Comparison of ENCODE assay signal across 19 cellular contexts in genomic region chr20:10554285-10554684, GRCh38.
DNase-seq lines count a peak whose midpoint lies in the region; ATAC-seq and TF ChIP-seq lines count a peak whose summit lies in the region.
"Had no signal": no experiment of that assay in that cellular context is flagged by ENCODE, and none has a peak within 500 bp of the region (broad histone marks: within the 10 kb centered on the region; RNA-seq: fewer than 3 reads in every experiment).

No MANE protein-coding gene starts in this region.

- H3K4me3 ChIP-seq in ACC112 (ENCODE audit: low read depth, low read length), result no peak overlapping the region
- H3K4me3 ChIP-seq in LNCaP clone FGC (ENCODE audit: low read depth, low read length), result no peak overlapping the region
- H3K4me3 ChIP-seq: GM12878, K562 had no signal

- no peaks in the 10 kb centered on the region for H3K36me3 ChIP-seq in ACC112 (ENCODE audit: insufficient read depth, low read length)
- H3K36me3 ChIP-seq: BE2C had no signal

- H3K27ac ChIP-seq in ACC112 (ENCODE audit: low read depth, low read length), result peak overlapping the region; percentile 25; the same call in 1 of the 2 replicates
- H3K27ac ChIP-seq in foreskin keratinocyte, result peak overlapping the region; percentile 0

- no peaks in the 10 kb centered on the region for H3K27me3 ChIP-seq in ACC112 (ENCODE audit: insufficient read depth, low read length)
- H3K27me3 ChIP-seq in foreskin keratinocyte, result no peaks in the 10 kb centered on the region
- H3K27me3 ChIP-seq: BE2C had no signal

- no peak for TF ChIP-seq CTCF in LNCaP clone FGC (IDR thresholded peaks at IDR 0.05; ENCODE audit: control insufficient read depth, extremely low read depth, insufficient read depth)
- TF ChIP-seq CTCF in foreskin keratinocyte (conservative IDR thresholded peaks at IDR 0.05), result no peak

- no peak overlapping the region for H2AFZ ChIP-seq in ACC112 (ENCODE audit: low read length, unreplicated experiment)

- ATAC-seq in foreskin keratinocyte (no peak), HG03095 (IDR thresholded peaks at IDR 0.05; ENCODE audit: unreplicated experiment) (no peak)
- ATAC-seq: GM12878, K562 had no signal

- H3K4me1 ChIP-seq in ACC112 (ENCODE audit: control insufficient read depth, insufficient read depth, low read length, unreplicated experiment), result peaks cover 41% of the 10 kb centered on the region
- peaks cover 45% of the 10 kb centered on the region for H3K4me1 ChIP-seq in foreskin keratinocyte
- H3K4me1 ChIP-seq: BE2C had no signal

- no peaks in the 10 kb centered on the region for H3K79me2 ChIP-seq in ACC112 (ENCODE audit: control insufficient read depth, insufficient read depth, low read length, unreplicated experiment)

- DNase-seq in NCI-H510A treated with DMSO at 0.1 percent for 48 hours (lab: John Stamatoyannopoulos, UW) (peak; percentile 47), NCI-H510A (lab: John Stamatoyannopoulos, UW) (no peak), LNCaP clone FGC (ENCODE audit: low read depth) (peak; percentile 91), foreskin keratinocyte (no peak), putamen (ENCODE audit: low spot score) (no peak)
- DNase-seq in effector CD8-positive, alpha-beta T cell (lab: John Stamatoyannopoulos, UW), result no peak
- DNase-seq: 8988T; ACHN; BE2C; CD4-positive, alpha-beta memory T cell; DMS153; DND-41; EL; H9; IMR-90 had no signal

Comparison
In these comparisons a context has a peak if more than half of its experiments do, and no peak if none do; other contexts are left out.
1. DNase-seq: peak in NCI-H510A treated with DMSO at 0.1 percent for 48 hours (single experiment) and LNCaP clone FGC (single experiment); none in NCI-H510A (single experiment), foreskin keratinocyte (0 of 2), putamen (single experiment) and effector CD8-positive, alpha-beta T cell (single experiment).